1 cellular context compared by ENCODE assay signal in the genomic region with DNA sequence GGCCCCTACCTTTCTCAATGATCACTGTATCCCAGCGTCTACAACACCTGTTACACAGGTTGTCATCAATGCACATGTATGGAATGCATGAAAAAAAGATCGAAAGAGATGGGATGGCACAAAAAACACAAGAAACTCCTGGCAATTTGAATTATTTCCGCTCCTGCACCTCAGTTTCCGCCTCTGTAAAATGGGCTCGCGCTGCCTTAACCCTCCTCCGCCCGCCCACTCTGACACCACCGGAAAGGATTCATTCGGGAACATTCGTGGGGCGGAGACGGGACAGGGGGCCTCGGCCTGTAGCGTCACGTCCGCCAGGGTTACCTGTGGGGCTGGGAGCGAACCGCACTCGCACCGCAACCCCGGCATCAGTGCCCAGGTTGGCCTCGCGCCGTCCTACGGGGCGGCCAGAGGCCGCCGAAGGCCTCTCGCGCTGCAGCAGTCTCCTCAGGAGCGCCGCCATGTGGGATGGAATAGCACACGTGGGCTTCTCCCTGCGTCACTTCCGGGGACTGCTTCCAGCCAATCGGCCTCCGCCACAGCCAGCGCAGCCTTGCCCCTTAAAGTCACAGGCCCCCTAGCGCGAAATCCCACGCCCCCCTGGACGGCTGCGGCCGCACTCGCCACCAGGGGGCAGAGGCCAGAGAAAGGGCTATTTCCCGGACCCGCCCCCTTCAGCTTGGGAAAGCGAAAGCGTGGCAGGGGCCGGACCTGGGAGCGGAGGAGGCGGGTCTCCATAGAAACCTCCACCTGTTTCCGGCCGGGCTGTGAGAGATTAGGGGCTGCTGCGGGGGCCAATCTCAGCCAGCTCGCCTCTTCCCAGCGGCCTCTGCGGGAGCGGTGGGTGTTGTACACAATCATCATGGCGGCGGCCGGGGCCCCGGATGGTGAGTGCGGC.
TF ChIP-seq lines count a peak whose summit lies in the region.

Gene EARS2, minus strand, starts transcription at position 470 of the 898 bp plus-strand sequence. Its CDS starts 7 bp downstream, at position 463.
A gene with protein sequence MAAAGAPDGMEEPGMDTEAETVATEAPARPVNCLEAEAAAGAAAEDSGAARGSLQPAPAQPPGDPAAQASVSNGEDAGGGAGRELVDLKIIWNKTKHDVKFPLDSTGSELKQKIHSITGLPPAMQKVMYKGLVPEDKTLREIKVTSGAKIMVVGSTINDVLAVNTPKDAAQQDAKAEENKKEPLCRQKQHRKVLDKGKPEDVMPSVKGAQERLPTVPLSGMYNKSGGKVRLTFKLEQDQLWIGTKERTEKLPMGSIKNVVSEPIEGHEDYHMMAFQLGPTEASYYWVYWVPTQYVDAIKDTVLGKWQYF (plus strand): TSS at position 847 of the 898 bp plus-strand sequence. CDS start 16 bp downstream, at position 863.

TF ChIP-seq in H1, 55 proteins besides CTCF, POLR2A, EP300 and RAD21 (continued from another document):
- no peak for TF ChIP-seq MAFK (IDR thresholded peaks at IDR 0.05; ENCODE audit: low read depth, low read length)
- peak; percentile 16; the same call in 1 of the 2 replicates for TF ChIP-seq BRCA1 (IDR thresholded peaks at IDR 0.05; ENCODE audit: low read depth, low read length)
- peak; percentile 82 for TF ChIP-seq E2F6 (IDR thresholded peaks at IDR 0.05)
- no peak for TF ChIP-seq SAP30 (IDR thresholded peaks at IDR 0.05; ENCODE audit: insufficient read depth, insufficient replicate concordance, low read length)
- TF ChIP-seq CHD2 (IDR thresholded peaks at IDR 0.05; ENCODE audit: low read length), result peak; percentile 55; the same call in 1 of the 2 replicates
